1 cellular context compared by ENCODE assay signal in the genomic region with DNA sequence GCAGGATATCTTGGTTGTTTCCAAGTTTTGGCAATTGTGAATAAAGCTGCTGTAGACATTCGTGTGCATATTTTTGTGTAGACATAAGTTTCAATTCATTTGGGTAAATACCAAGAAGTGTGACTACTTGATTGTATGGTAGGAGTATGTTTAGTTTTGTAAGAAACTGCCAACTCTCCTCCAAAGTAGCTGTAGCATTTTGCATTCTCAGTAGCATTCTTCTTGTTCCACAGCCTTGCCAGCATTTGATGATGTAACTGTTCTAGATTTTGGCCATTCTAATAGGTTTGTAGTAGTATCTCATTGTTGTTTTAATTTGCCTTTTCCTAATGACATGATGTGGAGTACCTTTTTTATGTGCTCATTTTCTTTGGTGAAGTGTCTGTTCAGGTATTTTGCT.
TF ChIP-seq lines count a peak whose summit lies in the region.

No MANE protein-coding gene starts in this region.

TF ChIP-seq in IMR-90, 13 proteins besides CTCF, POLR2A, EP300 and RAD21:
- TF ChIP-seq MXI1 (IDR thresholded peaks at IDR 0.05; ENCODE audit: borderline replicate concordance, low read depth, low read length) (no peak), FOS (IDR thresholded peaks at IDR 0.05; ENCODE audit: low read depth, low read length) (no peak), CHD1 (IDR thresholded peaks at IDR 0.05; ENCODE audit: low read depth, low read length) (no peak), BHLHE40 (IDR thresholded peaks at IDR 0.05; ENCODE audit: low read depth, low read length) (no peak), MAZ (IDR thresholded peaks at IDR 0.05; ENCODE audit: borderline replicate concordance, low read depth, low read length) (no peak), SMC3 (IDR thresholded peaks at IDR 0.05; ENCODE audit: low read depth, low read length) (no peak), CEBPB (IDR thresholded peaks at IDR 0.05; ENCODE audit: low read depth, low read length) (no peak), RCOR1 (IDR thresholded peaks at IDR 0.05; ENCODE audit: insufficient replicate concordance, low read length) (no peak), NFE2L2 (IDR thresholded peaks at IDR 0.05; ENCODE audit: low read depth, low read length) (no peak), RFX5 (IDR thresholded peaks at IDR 0.05; ENCODE audit: low read depth, low read length) (no peak), MAFK (IDR thresholded peaks at IDR 0.05; ENCODE audit: low read depth, low read length) (no peak)
- TF ChIP-seq, protein P1, sequence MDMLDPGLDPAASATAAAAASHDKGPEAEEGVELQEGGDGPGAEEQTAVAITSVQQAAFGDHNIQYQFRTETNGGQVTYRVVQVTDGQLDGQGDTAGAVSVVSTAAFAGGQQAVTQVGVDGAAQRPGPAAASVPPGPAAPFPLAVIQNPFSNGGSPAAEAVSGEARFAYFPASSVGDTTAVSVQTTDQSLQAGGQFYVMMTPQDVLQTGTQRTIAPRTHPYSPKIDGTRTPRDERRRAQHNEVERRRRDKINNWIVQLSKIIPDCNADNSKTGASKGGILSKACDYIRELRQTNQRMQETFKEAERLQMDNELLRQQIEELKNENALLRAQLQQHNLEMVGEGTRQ (IDR thresholded peaks at IDR 0.05; ENCODE audit: low read depth, low read length): no peak
- TF ChIP-seq, protein P2, sequence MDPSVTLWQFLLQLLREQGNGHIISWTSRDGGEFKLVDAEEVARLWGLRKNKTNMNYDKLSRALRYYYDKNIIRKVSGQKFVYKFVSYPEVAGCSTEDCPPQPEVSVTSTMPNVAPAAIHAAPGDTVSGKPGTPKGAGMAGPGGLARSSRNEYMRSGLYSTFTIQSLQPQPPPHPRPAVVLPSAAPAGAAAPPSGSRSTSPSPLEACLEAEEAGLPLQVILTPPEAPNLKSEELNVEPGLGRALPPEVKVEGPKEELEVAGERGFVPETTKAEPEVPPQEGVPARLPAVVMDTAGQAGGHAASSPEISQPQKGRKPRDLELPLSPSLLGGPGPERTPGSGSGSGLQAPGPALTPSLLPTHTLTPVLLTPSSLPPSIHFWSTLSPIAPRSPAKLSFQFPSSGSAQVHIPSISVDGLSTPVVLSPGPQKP (IDR thresholded peaks at IDR 0.05; ENCODE audit: borderline replicate concordance, low read depth, low read length): no peak
